1 cellular context compared by ENCODE assay signal in the genomic region with DNA sequence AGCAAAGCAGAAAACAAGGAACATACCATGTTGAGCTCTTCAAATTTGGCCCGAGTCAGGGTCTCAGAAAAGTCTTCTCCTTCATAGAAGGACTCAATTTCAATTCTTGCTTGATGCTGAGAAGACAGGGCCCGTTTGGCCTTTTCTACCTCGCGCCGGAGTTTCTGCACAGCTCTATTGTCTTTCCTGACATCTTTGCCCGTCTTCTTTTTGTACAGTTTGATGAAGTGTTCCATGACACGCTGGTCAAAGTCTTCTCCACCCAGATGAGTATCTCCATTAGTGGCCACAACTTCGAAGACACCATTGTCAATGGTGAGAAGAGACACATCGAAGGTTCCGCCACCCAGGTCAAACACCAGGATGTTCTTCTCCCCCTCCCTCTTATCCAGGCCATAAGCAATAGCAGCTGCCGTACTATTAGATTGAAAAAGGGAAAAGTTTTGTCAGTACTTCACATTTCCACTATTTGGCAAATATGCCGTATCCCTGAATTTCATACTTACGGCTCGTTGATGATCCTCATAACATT.
A peak's percentile ranks its signal among the peaks of the same experiment; 100 is the strongest.
TF ChIP-seq lines count a peak whose summit lies in the region.

No MANE protein-coding gene starts in this region.

TF ChIP-seq in GM12878, 131 proteins besides CTCF, POLR2A, EP300 and RAD21:
- TF ChIP-seq ZSCAN29 (IDR thresholded peaks at IDR 0.05) (no peak), POLR2AphosphoS5 (IDR thresholded peaks at IDR 0.05; ENCODE audit: low read length) (peak; percentile 42)
